14 cellular contexts compared by ENCODE assay signal in genomic region chr4:946517-947471, GRCh38. TPM values are rescaled to one million over a fixed set of nuclear protein-coding genes. Genes with fewer than 3 reads are reported as not detected.
"Had no signal": no experiment of that assay in that cellular context is flagged by ENCODE, and none has a peak within 500 bp of the region (broad histone marks: within the 10 kb centered on the region; RNA-seq: fewer than 3 reads in every experiment).

No MANE protein-coding gene starts in this region.

- H3K9me3 Mint-ChIP-seq: activated CD8-positive, alpha-beta T cell treated with anti-CD3 and anti-CD28 coated beads for 36 hours; activated naive CD8-positive, alpha-beta T cell treated with anti-CD3 and anti-CD28 coated beads, Interleukin-2, amount 50 U/mL, for 24 hours had no signal

- ATAC-seq: activated CD8-positive, alpha-beta T cell treated with anti-CD3 and anti-CD28 coated beads for 36 hours; activated naive CD8-positive, alpha-beta T cell treated with anti-CD3 and anti-CD28 coated beads, Interleukin-2, amount 50 U/mL, for 24 hours; esophagus mucosa had no signal

- H3K27ac Mint-ChIP-seq: activated CD8-positive, alpha-beta T cell treated with anti-CD3 and anti-CD28 coated beads for 36 hours; activated naive CD8-positive, alpha-beta T cell treated with anti-CD3 and anti-CD28 coated beads, Interleukin-2, amount 50 U/mL, for 24 hours had no signal

- H3K27me3 Mint-ChIP-seq: activated CD8-positive, alpha-beta T cell treated with anti-CD3 and anti-CD28 coated beads for 36 hours; activated naive CD8-positive, alpha-beta T cell treated with anti-CD3 and anti-CD28 coated beads, Interleukin-2, amount 50 U/mL, for 24 hours had no signal

- DNase-seq: activated CD4-positive, alpha-beta T cell treated with anti-CD3 and anti-CD28 coated beads for 48 hours; activated CD8-positive, alpha-beta T cell treated with anti-CD3 and anti-CD28 coated beads for 36 hours; activated naive CD4-positive, alpha-beta T cell treated with Interleukin-2 at 50 U/mL for 16 hours; activated naive CD8-positive, alpha-beta T cell treated with anti-CD3 and anti-CD28 coated beads, Interleukin-2, amount 50 U/mL, for 24 hours; stimulated activated CD4-positive, alpha-beta T cell treated with anti-CD3 and anti-CD28 coated beads, Interleukin-2, amount 100 ng/mL, for 24 hours; WERI-Rb-1 had no signal

- H3K4me3 ChIP-seq: ascending aorta, breast epithelium, left lung, tibial nerve had no signal

- H3K4me1 ChIP-seq: ascending aorta, breast epithelium had no signal

- H3K4me1 Mint-ChIP-seq: activated naive CD8-positive, alpha-beta T cell treated with anti-CD3 and anti-CD28 coated beads, Interleukin-2, amount 50 U/mL, for 24 hours had no signal

- H3K27ac ChIP-seq: ascending aorta, breast epithelium, left lung, sigmoid colon, tibial nerve, WERI-Rb-1 had no signal

- H3K9me3 ChIP-seq: ascending aorta, breast epithelium, left lung, sigmoid colon, tibial nerve had no signal

- H3K36me3 ChIP-seq: breast epithelium had no signal

- FAIRE-seq: islet of Langerhans had no signal

- H3K4me3 Mint-ChIP-seq: activated CD8-positive, alpha-beta T cell treated with anti-CD3 and anti-CD28 coated beads for 36 hours; activated naive CD8-positive, alpha-beta T cell treated with anti-CD3 and anti-CD28 coated beads, Interleukin-2, amount 50 U/mL, for 24 hours had no signal

- H3K27me3 ChIP-seq: ascending aorta, breast epithelium, dorsolateral prefrontal cortex, left lung, sigmoid colon, tibial nerve had no signal

RNA-seq across cellular contexts. Expression of gene SLC26A1, which starts 46.4 kb away (rescaled TPM):
- total RNA-seq: ascending aorta, esophagus mucosa, sigmoid colon had no signal
